ENCODE assay signal across 1 cellular context in genomic region chr20:62352402-62353288, GRCh38.
TF ChIP-seq lines count a peak whose summit lies in the region.

No MANE protein-coding gene starts in this region.

TF ChIP-seq in HepG2, 621 proteins besides CTCF, POLR2A, EP300 and RAD21:
- TF ChIP-seq HNRNPL (IDR thresholded peaks at IDR 0.05; ENCODE audit: low read depth, low read length) (peak; percentile 86; the same call in 1 of the 2 replicates), MLLT10 (CRISPR knock-in tag; IDR thresholded peaks at IDR 0.05) (no peak), ZFP82 (CRISPR knock-in tag; IDR thresholded peaks at IDR 0.05; ENCODE audit: borderline replicate concordance) (no peak), SIN3A (IDR thresholded peaks at IDR 0.05; ENCODE audit: borderline replicate concordance, low read depth, low read length) (0 out of 2 replicates have a peak, but pooled peaks have one; percentile 9), AGO2 (optimal IDR thresholded peaks at IDR 0.05; ENCODE audit: low read depth, low read length) (peak; percentile 59), ZNF776 (CRISPR knock-in tag; IDR thresholded peaks at IDR 0.05) (0 out of 2 replicates have a peak, but pooled peaks have one; percentile 7), ZNF674 (CRISPR knock-in tag; IDR thresholded peaks at IDR 0.05; ENCODE audit: low read depth) (no peak), ZBTB33 (CRISPR knock-in tag; IDR thresholded peaks at IDR 0.05) (peak; percentile 44; the same call in 1 of the 2 replicates), HNRNPK (IDR thresholded peaks at IDR 0.05; ENCODE audit: low read depth, low read length, poor library complexity, severe bottlenecking) (peak; percentile 10), CHCHD3 (CRISPR knock-in tag; IDR thresholded peaks at IDR 0.05) (no peak), KAT2B (IDR thresholded peaks at IDR 0.05; ENCODE audit: borderline replicate concordance, low read depth, low read length) (no peak), ZNF766 (CRISPR knock-in tag; IDR thresholded peaks at IDR 0.05; ENCODE audit: borderline replicate concordance) (no peak), AGO1 (IDR thresholded peaks at IDR 0.05; ENCODE audit: low read depth, low read length, poor library complexity, severe bottlenecking) (peak; percentile 37), HES4 (CRISPR knock-in tag; IDR thresholded peaks at IDR 0.05; ENCODE audit: borderline replicate concordance) (peak; percentile 54; the same call in 1 of the 2 replicates), KLF16 (CRISPR knock-in tag; IDR thresholded peaks at IDR 0.05) (0 out of 4 replicates have a peak, but pooled peaks of 1 of the 2 experiments have one; percentile 29), NFIB (CRISPR knock-in tag; IDR thresholded peaks at IDR 0.05; ENCODE audit: borderline replicate concordance) (no peak)
